Comparison of ENCODE assay signal across 8 cellular contexts in the genomic region with DNA sequence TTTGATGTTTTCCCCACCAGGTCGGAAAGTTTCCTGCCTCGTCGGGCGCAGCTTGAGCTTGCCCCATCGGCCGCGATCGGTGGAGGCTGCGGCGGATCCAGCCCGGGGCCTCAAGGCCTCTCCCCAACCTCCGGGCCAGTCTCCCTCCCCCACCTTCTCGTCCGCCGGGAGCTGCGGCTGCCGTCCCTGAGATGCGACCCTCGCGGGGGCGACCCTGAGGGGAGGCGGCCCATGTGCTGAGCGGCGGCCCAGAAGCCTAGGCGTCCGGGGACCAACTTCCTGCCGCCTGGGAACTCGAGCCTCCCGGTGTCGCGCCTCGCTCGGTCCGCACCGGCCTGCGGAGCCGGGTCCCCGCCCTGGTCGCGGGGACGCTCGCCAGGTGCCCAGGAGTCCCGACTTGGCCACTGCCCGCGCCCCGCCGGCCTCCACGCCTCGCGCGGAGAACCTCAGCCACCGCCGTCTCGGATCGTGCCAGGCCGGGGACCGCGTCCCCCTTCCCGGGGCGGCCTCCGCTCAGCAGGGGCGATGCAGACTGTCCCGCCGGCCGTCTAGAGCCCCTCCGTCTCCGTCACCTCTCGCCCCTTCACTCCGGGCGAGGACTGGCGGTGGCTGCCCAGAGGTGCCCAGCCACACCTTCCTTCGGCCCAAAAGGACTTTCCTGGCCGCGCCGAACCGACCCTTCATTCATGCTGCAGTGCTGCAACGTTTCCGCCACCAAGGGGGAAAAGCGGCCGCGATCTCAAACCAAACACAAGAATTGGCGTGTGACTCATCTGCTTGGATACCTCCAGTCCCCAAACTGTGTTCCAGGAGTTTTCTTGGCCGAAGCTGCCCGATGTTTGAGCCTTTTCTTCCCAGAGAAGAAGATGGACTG. TPM values are rescaled to one million over a fixed set of nuclear protein-coding genes. Genes with fewer than 3 reads are reported as not detected.
DNase-seq lines count a peak whose midpoint lies in the region; ATAC-seq and TF ChIP-seq lines count a peak whose summit lies in the region.

No MANE protein-coding gene starts in this region.

- H3K9me3 Mint-ChIP-seq in naive thymus-derived CD8-positive, alpha-beta T cell = no peaks in the 10 kb centered on the region

- H3K4me2 ChIP-seq in fibroblast of lung (ENCODE audit: extremely low read depth, insufficient read depth, low read length) = peak overlapping the region; percentile 89

- H3K9me3 ChIP-seq in fibroblast of lung (ENCODE audit: control insufficient read depth, insufficient read depth, low read depth, low read length) (no peaks in the 10 kb centered on the region), suprapubic skin (no peaks in the 10 kb centered on the region)

- H3K4me1 Mint-ChIP-seq in naive thymus-derived CD8-positive, alpha-beta T cell = peaks cover 5 to 51% (median 39%) of the 10 kb centered on the region in 4 donors

- H3K4me3 Mint-ChIP-seq in naive thymus-derived CD8-positive, alpha-beta T cell = peak overlapping the region; percentile 91 to 98 (median 94)

- TF ChIP-seq CTCF in GM12865 (IDR thresholded peaks at IDR 0.05; ENCODE audit: insufficient read depth, low read depth, low read length, missing control alignments) = no peak
- TF ChIP-seq CTCF in fibroblast of lung (conservative IDR thresholded peaks at IDR 0.05 in 1 of 2, IDR thresholded peaks at IDR 0.05 in 1 of 2; ENCODE audit: low read depth in 1 of 2, low read length in 2 of 2) = no peak
- TF ChIP-seq CTCF in suprapubic skin (IDR thresholded peaks at IDR 0.05) = no peak

- no peak for TF ChIP-seq POLR2A in suprapubic skin (IDR thresholded peaks at IDR 0.05)

- H4K20me1 ChIP-seq in fibroblast of lung (ENCODE audit: control insufficient read depth, extremely low read depth, insufficient read depth, low read length) = peaks cover 5% of the 10 kb centered on the region

- peak overlapping the region; percentile 86 for H3K4me3 ChIP-seq in GM12865 (ENCODE audit: low read depth, low read length)
- H3K4me3 ChIP-seq in fibroblast of lung (replicated peaks in 1 of 4; ENCODE audit: control extremely low read depth in 1 of 4, insufficient read depth in 1 of 4, low read depth in 3 of 4, low read length in 4 of 4) = peak overlapping the region; percentile 76 to 92 (median 80)
- peak overlapping the region; percentile 68 for H3K4me3 ChIP-seq in suprapubic skin

- H3K27me3 ChIP-seq in fibroblast of lung (ENCODE audit: control insufficient read depth, insufficient read depth, low read length) (no peaks in the 10 kb centered on the region), suprapubic skin (no peaks in the 10 kb centered on the region)

- H3K79me2 ChIP-seq in fibroblast of lung (ENCODE audit: control insufficient read depth, insufficient read depth, low read length) = peaks cover 51% of the 10 kb centered on the region

- H3K36me3 ChIP-seq in fibroblast of lung (ENCODE audit: control insufficient read depth, insufficient read depth, low read length) (peaks cover 2% of the 10 kb centered on the region), suprapubic skin (peaks cover 6% of the 10 kb centered on the region)

- DNase-seq in GM12865 (ENCODE audit: low read depth) = peak; percentile 48
- peak; percentile 7 for DNase-seq in NCI-H526 treated with DMSO at 0.1 percent for 48 hours (lab: John Stamatoyannopoulos, UW)
- peak; percentile 5 for DNase-seq in activated T-helper 1 cell treated with Interleukin-2 at 50 U/mL for 16 hours (ENCODE audit: low read depth)
- DNase-seq in fibroblast of lung (ENCODE audit: low read depth in 2 of 2) = peak; percentile 62 to 74
- peak in 7 of 10 donors; percentile 9 to 63 (median 26) for DNase-seq in naive thymus-derived CD8-positive, alpha-beta T cell
- peak; percentile 80 to 83 for DNase-seq in suprapubic skin (ENCODE audit: low spot score in 2 of 2)
- no peak for DNase-seq in NCI-H1930 (lab: John Stamatoyannopoulos, UW)

- H3K36me3 Mint-ChIP-seq in naive thymus-derived CD8-positive, alpha-beta T cell = peaks cover 0 to 25% (median 13%) of the 10 kb centered on the region in 3 donors

- H3K27ac Mint-ChIP-seq in naive thymus-derived CD8-positive, alpha-beta T cell = peak overlapping the region; percentile 68 to 98 (median 96)

- peaks cover 2% of the 10 kb centered on the region for H3K4me1 ChIP-seq in fibroblast of lung (ENCODE audit: control insufficient read depth, extremely low read depth, insufficient read depth, low read length)
- peaks cover 55% of the 10 kb centered on the region for H3K4me1 ChIP-seq in suprapubic skin

- peak overlapping the region; percentile 83 for H3K9ac ChIP-seq in fibroblast of lung (ENCODE audit: insufficient read depth, low read length)

- POLR2A ChIA-PET in naive thymus-derived CD8-positive, alpha-beta T cell (lab: Charles Lee) = interaction anchor here (0.6 to 2.9 kb wide), 10 partner anchors 58 to 550 kb away, joined by 3 to 28 read pairs (median 4); a partner anchor contains a TSS

- 3% methylated on average over 13 of the region's 84 CpGs for WGBS in suprapubic skin

- H3K27ac ChIP-seq in fibroblast of lung (ENCODE audit: insufficient read depth, low read length) (peak overlapping the region; percentile 94), suprapubic skin (peak overlapping the region; percentile 88)

- peak; percentile 18 for ATAC-seq in HG02571 (IDR thresholded peaks at IDR 0.05; ENCODE audit: unreplicated experiment)
- ATAC-seq in naive thymus-derived CD8-positive, alpha-beta T cell = peak; percentile 21 to 30

- no peaks in the 10 kb centered on the region for H3K27me3 Mint-ChIP-seq in naive thymus-derived CD8-positive, alpha-beta T cell

- TF ChIP-seq EP300 in suprapubic skin (IDR thresholded peaks at IDR 0.05) = no peak

- H2AFZ ChIP-seq in fibroblast of lung (ENCODE audit: low read length) = peak overlapping the region; percentile 92

RNA-seq across cellular contexts. Expression of a gene that starts 0.7 kb away (rescaled TPM):
- 43.1 and 55.5 TPM in 2 replicates for total RNA-seq in fibroblast of lung
- 31.1 and 35.3 TPM in 2 replicates for polyA plus RNA-seq in fibroblast of lung
- 20.9 and 24.8 TPM in 2 replicates for polyA plus RNA-seq in fibroblast of lung (2012)
- polyA minus RNA-seq in fibroblast of lung (ENCODE audit: low replicate concordance) = 33.6 and 74.1 TPM in 2 replicates
- 10 to 100 TPM; 65.8 to 70.6 TPM for total RNA-seq in naive thymus-derived CD8-positive, alpha-beta T cell
- polyA plus RNA-seq in naive thymus-derived CD8-positive, alpha-beta T cell = 10 to 100 TPM; 19.6 to 24.5 (median 23.7) TPM
- total RNA-seq in suprapubic skin = 10 to 100 TPM; 49.4 to 89.1 (median 61.3) TPM

Comparison
In these comparisons a context has a peak if more than half of its experiments do, and no peak if none do; other contexts are left out.
1. DNase-seq: peak in GM12865 (single experiment), NCI-H526 treated with DMSO at 0.1 percent for 48 hours (single experiment), activated T-helper 1 cell treated with Interleukin-2 at 50 U/mL for 16 hours (single experiment), fibroblast of lung (2 of 2), naive thymus-derived CD8-positive, alpha-beta T cell (7 of 10) and suprapubic skin (2 of 2); none in NCI-H1930 (0 of 2).
2. Peak in every context shown above with its lines, with median percentiles within 50 percentile points of each other: H3K4me3 ChIP-seq.